Comparison of ENCODE assay signal across 1 cellular context in genomic region chr11:64888761-64889511, GRCh38.
TF ChIP-seq lines count a peak whose summit lies in the region.

No MANE protein-coding gene starts in this region.

TF ChIP-seq in K562, 482 proteins besides CTCF, POLR2A, EP300 and RAD21 (continued from another document):
- TF ChIP-seq HOMEZ (CRISPR knock-in tag; IDR thresholded peaks at IDR 0.05) (no peak), PRDM10 (IDR thresholded peaks at IDR 0.05; ENCODE audit: partially characterized antibody) (peak; percentile 88), GATA2 (CRISPR knock-in tag; IDR thresholded peaks at IDR 0.05) (peak; percentile 99), ZNF239 (CRISPR knock-in tag; IDR thresholded peaks at IDR 0.05) (0 out of 2 replicates have a peak, but pooled peaks have one; percentile 15), CAMTA2 (CRISPR knock-in tag; conservative IDR thresholded peaks at IDR 0.05) (no peak), SMARCA5 (IDR thresholded peaks at IDR 0.05) (peak; percentile 82), SIN3B (IDR thresholded peaks at IDR 0.05; ENCODE audit: low read depth) (no peak), ZKSCAN1 (IDR thresholded peaks at IDR 0.05; ENCODE audit: low read depth, low read length) (peak; percentile 100), SREBF2 (CRISPR knock-in tag; IDR thresholded peaks at IDR 0.05) (0 out of 2 replicates have a peak, but pooled peaks have one; percentile 6), ZNF146 (CRISPR knock-in tag; IDR thresholded peaks at IDR 0.05; ENCODE audit: unreplicated experiment) (no peak), ARNT (IDR thresholded peaks at IDR 0.05) (peak; percentile 84 to 92; a peak in 3 of 4 replicates), ZNF512 (tag; IDR thresholded peaks at IDR 0.05) (no peak), SIRT6 (IDR thresholded peaks at IDR 0.05; ENCODE audit: low read depth, low read length) (no peak), ASH1L (IDR thresholded peaks at IDR 0.05; ENCODE audit: borderline replicate concordance, low read depth, partially characterized antibody) (no peak), ZNF644 (tag; IDR thresholded peaks at IDR 0.05; ENCODE audit: low read depth) (0 out of 2 replicates have a peak, but pooled peaks have one; percentile 33), MTA3 (IDR thresholded peaks at IDR 0.05; ENCODE audit: borderline replicate concordance) (peak; percentile 96; the same call in 1 of the 2 replicates), KAT8 (IDR thresholded peaks at IDR 0.05; ENCODE audit: low read depth) (no peak), RHOXF2B (CRISPR knock-in tag; conservative IDR thresholded peaks at IDR 0.05) (no peak)
